ENCODE assay signal across 1 cellular context in the genomic region with DNA sequence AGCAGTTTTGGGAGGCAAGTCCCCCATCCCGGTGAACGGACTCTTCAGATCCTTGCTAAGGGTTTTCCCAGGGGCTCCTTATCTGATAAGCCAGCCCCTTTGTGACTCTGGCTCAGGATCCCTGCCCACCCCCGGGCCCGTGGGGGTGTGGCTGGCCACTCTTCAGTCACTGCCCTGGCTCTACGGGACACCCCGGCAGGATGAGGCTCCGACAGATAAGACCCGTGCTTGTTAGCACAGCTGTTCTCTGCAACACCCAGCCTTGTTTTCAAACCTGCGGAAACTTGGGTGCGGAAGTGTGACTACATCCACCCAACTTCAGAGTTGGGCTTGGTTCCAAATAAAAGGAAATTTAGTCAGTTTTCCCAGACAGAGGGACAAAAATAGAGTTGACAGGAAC.
TF ChIP-seq lines count a peak whose summit lies in the region.

No MANE protein-coding gene starts in this region.

TF ChIP-seq in K562, 482 proteins besides CTCF, POLR2A, EP300 and RAD21 (continued from another document and continues in another):
- TF ChIP-seq KDM2B (CRISPR knock-in tag; IDR thresholded peaks at IDR 0.05) (no peak), PTTG1 (tag; IDR thresholded peaks at IDR 0.05; ENCODE audit: low read depth) (no peak), CHD4 (IDR thresholded peaks at IDR 0.05; ENCODE audit: insufficient read depth, insufficient replicate concordance, low read depth, low read length, poor library complexity, severe bottlenecking) (no peak), NFIC (IDR thresholded peaks at IDR 0.05) (peak; percentile 51), FOSL1 (tag; conservative IDR thresholded peaks at IDR 0.05) (peak; percentile 65), ZNF324 (CRISPR knock-in tag; IDR thresholded peaks at IDR 0.05) (no peak), MAZ (CRISPR knock-in tag; conservative IDR thresholded peaks at IDR 0.05 in 1 of 2, IDR thresholded peaks at IDR 0.05 in 1 of 2) (0 out of 4 replicates have a peak, but pooled peaks of 1 of the 2 experiments have one; percentile 34), ZNF12 (CRISPR knock-in tag; IDR thresholded peaks at IDR 0.05) (0 out of 2 replicates have a peak, but pooled peaks have one; percentile 51), KAT2B (IDR thresholded peaks at IDR 0.05; ENCODE audit: low read depth, low read length) (no peak), FOXK2 (conservative IDR thresholded peaks at IDR 0.05 in 1 of 2, IDR thresholded peaks at IDR 0.05 in 1 of 2; ENCODE audit: low read depth in 2 of 2) (0 out of 4 replicates have a peak, but pooled peaks of 1 of the 2 experiments have one; percentile 42), STAT5A (IDR thresholded peaks at IDR 0.05; ENCODE audit: borderline replicate concordance, low read length) (no peak), NFIX (CRISPR knock-in tag; IDR thresholded peaks at IDR 0.05; ENCODE audit: low read depth) (no peak), TEAD4 (IDR thresholded peaks at IDR 0.05; ENCODE audit: low read length) (peak; percentile 54), TEAD4 (CRISPR knock-in tag; IDR thresholded peaks at IDR 0.05; ENCODE audit: borderline replicate concordance) (no peak), MTA2 (IDR thresholded peaks at IDR 0.05; ENCODE audit: low read depth) (0 out of 2 replicates have a peak, but pooled peaks have one; percentile 35), RBM39 (optimal IDR thresholded peaks at IDR 0.05; ENCODE audit: low read depth, low read length) (peak; percentile 37), GABPA (tag; conservative IDR thresholded peaks at IDR 0.05; ENCODE audit: low read depth) (peak; percentile 60), ZNF79 (CRISPR knock-in tag; IDR thresholded peaks at IDR 0.05; ENCODE audit: low read depth) (no peak), MEF2A (IDR thresholded peaks at IDR 0.05; ENCODE audit: control insufficient read depth, low read depth, low read length) (no peak), TBP (optimal IDR thresholded peaks at IDR 0.05; ENCODE audit: low read depth, low read length) (no peak), ZNF146 (CRISPR knock-in tag; IDR thresholded peaks at IDR 0.05; ENCODE audit: unreplicated experiment) (no peak), CTBP1 (IDR thresholded peaks at IDR 0.05; ENCODE audit: borderline replicate concordance) (0 out of 2 replicates have a peak, but pooled peaks have one; percentile 46), TARDBP (IDR thresholded peaks at IDR 0.05) (0 out of 2 replicates have a peak, but pooled peaks have one; percentile 49), CCNT2 (IDR thresholded peaks at IDR 0.05; ENCODE audit: borderline replicate concordance, extremely low read depth, insufficient read length, low read depth, low read length) (no peak), RCOR1 (IDR thresholded peaks at IDR 0.05; ENCODE audit: borderline replicate concordance in 1 of 2, low read depth in 2 of 2, low read length in 2 of 2) (peak in 1 of 2 experiments; percentile 51; a peak in 1 of 4 replicates), ARID2 (IDR thresholded peaks at IDR 0.05) (no peak)
- TF ChIP-seq, protein P1, sequence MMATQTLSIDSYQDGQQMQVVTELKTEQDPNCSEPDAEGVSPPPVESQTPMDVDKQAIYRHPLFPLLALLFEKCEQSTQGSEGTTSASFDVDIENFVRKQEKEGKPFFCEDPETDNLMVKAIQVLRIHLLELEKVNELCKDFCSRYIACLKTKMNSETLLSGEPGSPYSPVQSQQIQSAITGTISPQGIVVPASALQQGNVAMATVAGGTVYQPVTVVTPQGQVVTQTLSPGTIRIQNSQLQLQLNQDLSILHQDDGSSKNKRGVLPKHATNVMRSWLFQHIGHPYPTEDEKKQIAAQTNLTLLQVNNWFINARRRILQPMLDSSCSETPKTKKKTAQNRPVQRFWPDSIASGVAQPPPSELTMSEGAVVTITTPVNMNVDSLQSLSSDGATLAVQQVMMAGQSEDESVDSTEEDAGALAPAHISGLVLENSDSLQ (IDR thresholded peaks at IDR 0.05) = no peak
- TF ChIP-seq, protein P2, sequence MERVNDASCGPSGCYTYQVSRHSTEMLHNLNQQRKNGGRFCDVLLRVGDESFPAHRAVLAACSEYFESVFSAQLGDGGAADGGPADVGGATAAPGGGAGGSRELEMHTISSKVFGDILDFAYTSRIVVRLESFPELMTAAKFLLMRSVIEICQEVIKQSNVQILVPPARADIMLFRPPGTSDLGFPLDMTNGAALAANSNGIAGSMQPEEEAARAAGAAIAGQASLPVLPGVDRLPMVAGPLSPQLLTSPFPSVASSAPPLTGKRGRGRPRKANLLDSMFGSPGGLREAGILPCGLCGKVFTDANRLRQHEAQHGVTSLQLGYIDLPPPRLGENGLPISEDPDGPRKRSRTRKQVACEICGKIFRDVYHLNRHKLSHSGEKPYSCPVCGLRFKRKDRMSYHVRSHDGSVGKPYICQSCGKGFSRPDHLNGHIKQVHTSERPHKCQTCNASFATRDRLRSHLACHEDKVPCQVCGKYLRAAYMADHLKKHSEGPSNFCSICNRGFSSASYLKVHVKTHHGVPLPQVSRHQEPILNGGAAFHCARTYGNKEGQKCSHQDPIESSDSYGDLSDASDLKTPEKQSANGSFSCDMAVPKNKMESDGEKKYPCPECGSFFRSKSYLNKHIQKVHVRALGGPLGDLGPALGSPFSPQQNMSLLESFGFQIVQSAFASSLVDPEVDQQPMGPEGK (CRISPR knock-in tag; IDR thresholded peaks at IDR 0.05; ENCODE audit: borderline replicate concordance) = no peak
- TF ChIP-seq, protein P3, sequence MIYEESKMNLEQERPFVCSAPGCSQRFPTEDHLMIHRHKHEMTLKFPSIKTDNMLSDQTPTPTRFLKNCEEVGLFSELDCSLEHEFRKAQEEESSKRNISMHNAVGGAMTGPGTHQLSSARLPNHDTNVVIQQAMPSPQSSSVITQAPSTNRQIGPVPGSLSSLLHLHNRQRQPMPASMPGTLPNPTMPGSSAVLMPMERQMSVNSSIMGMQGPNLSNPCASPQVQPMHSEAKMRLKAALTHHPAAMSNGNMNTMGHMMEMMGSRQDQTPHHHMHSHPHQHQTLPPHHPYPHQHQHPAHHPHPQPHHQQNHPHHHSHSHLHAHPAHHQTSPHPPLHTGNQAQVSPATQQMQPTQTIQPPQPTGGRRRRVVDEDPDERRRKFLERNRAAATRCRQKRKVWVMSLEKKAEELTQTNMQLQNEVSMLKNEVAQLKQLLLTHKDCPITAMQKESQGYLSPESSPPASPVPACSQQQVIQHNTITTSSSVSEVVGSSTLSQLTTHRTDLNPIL (CRISPR knock-in tag; IDR thresholded peaks at IDR 0.05) = no peak
- TF ChIP-seq, protein P4, sequence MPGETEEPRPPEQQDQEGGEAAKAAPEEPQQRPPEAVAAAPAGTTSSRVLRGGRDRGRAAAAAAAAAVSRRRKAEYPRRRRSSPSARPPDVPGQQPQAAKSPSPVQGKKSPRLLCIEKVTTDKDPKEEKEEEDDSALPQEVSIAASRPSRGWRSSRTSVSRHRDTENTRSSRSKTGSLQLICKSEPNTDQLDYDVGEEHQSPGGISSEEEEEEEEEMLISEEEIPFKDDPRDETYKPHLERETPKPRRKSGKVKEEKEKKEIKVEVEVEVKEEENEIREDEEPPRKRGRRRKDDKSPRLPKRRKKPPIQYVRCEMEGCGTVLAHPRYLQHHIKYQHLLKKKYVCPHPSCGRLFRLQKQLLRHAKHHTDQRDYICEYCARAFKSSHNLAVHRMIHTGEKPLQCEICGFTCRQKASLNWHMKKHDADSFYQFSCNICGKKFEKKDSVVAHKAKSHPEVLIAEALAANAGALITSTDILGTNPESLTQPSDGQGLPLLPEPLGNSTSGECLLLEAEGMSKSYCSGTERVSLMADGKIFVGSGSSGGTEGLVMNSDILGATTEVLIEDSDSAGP (CRISPR knock-in tag; IDR thresholded peaks at IDR 0.05) = no peak
- TF ChIP-seq, protein P5, sequence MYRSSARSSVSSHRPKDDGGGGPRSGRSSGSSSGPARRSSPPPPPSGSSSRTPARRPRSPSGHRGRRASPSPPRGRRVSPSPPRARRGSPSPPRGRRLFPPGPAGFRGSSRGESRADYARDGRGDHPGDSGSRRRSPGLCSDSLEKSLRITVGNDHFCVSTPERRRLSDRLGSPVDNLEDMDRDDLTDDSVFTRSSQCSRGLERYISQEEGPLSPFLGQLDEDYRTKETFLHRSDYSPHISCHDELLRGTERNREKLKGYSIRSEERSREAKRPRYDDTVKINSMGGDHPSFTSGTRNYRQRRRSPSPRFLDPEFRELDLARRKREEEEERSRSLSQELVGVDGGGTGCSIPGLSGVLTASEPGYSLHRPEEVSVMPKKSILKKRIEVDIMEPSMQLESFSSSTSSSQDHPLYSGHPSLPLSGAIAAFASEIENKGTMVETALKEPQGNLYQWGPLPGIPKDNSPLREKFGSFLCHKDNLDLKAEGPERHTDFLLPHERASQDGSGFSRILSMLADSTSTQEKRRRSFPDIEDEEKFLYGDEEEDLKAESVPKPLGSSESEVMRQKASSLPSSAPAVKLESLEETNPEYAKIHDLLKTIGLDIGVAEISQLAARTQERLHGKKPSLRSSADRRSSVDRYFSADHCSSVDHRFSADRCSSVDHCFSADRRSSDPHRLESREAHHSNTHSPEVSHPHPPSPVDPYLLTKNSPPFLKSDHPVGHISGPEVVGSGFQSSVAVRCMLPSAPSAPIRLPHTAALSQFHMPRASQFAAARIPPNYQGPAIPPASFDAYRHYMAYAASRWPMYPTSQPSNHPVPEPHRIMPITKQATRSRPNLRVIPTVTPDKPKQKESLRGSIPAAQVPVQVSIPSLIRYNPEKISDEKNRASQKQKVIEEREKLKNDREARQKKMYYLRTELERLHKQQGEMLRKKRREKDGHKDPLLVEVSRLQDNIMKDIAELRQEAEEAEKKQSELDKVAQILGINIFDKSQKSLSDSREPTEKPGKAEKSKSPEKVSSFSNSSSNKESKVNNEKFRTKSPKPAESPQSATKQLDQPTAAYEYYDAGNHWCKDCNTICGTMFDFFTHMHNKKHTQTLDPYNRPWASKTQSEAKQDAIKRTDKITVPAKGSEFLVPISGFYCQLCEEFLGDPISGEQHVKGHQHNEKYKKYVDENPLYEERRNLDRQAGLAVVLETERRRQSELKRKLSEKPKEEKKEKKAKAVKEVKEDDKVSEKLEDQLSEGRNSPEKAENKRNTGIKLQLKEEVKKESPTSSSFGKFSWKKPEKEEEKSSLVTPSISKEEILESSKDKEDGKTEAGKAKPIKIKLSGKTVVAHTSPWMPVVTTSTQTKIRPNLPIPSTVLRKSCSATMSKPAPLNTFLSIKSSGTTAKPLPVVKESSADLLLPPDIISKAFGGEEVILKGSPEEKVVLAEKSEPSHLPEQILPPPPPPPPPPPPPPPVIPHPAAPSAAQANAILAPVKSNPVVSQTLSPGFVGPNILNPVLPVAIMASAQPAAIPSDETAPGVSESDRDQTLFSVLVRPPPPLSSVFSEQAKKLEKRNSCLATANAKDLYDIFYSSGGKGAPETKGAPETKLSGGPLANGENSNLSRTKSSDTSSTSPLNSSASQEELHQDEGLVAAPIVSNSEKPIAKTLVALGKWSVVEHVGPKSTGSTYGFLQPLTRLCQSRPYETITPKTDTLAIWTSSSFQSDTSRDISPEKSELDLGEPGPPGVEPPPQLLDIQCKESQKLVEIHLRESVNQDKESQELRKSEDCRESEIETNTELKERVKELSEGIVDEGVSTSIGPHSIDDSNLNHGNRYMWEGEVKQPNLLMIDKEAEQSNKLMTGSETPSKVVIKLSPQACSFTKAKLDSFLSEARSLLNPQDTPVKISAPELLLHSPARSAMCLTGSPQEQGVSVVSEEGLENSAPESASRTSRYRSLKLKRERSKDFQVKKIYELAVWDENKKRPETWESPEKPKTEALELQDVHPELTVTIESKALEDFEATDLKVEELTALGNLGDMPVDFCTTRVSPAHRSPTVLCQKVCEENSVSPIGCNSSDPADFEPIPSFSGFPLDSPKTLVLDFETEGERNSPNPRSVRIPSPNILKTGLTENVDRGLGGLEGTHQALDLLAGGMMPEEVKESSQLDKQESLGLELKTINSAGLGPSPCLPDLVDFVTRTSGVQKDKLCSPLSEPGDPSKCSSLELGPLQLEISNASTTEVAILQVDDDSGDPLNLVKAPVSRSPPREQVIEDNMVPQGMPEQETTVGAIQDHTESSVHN (IDR thresholded peaks at IDR 0.05; ENCODE audit: borderline replicate concordance in 1 of 2, low read depth in 1 of 2) = peak in 1 of 2 experiments; percentile 67; a peak in 1 of 4 replicates
- TF ChIP-seq, protein P6, sequence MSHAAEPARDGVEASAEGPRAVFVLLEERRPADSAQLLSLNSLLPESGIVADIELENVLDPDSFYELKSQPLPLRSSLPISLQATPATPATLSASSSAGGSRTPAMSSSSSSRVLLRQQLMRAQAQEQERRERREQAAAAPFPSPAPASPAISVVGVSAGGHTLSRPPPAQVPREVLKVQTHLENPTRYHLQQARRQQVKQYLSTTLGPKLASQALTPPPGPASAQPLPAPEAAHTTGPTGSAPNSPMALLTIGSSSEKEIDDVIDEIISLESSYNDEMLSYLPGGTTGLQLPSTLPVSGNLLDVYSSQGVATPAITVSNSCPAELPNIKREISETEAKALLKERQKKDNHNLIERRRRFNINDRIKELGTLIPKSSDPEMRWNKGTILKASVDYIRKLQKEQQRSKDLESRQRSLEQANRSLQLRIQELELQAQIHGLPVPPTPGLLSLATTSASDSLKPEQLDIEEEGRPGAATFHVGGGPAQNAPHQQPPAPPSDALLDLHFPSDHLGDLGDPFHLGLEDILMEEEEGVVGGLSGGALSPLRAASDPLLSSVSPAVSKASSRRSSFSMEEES (CRISPR knock-in tag; IDR thresholded peaks at IDR 0.05) = no peak
- TF ChIP-seq, protein P7, sequence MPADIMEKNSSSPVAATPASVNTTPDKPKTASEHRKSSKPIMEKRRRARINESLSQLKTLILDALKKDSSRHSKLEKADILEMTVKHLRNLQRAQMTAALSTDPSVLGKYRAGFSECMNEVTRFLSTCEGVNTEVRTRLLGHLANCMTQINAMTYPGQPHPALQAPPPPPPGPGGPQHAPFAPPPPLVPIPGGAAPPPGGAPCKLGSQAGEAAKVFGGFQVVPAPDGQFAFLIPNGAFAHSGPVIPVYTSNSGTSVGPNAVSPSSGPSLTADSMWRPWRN (IDR thresholded peaks at IDR 0.05; ENCODE audit: low read depth) = peak; percentile 57; the same call in 1 of the 2 replicates
- TF ChIP-seq, protein P8, sequence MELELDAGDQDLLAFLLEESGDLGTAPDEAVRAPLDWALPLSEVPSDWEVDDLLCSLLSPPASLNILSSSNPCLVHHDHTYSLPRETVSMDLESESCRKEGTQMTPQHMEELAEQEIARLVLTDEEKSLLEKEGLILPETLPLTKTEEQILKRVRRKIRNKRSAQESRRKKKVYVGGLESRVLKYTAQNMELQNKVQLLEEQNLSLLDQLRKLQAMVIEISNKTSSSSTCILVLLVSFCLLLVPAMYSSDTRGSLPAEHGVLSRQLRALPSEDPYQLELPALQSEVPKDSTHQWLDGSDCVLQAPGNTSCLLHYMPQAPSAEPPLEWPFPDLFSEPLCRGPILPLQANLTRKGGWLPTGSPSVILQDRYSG (tag; conservative IDR thresholded peaks at IDR 0.05; ENCODE audit: low read depth) = no peak
- TF ChIP-seq, protein P9, sequence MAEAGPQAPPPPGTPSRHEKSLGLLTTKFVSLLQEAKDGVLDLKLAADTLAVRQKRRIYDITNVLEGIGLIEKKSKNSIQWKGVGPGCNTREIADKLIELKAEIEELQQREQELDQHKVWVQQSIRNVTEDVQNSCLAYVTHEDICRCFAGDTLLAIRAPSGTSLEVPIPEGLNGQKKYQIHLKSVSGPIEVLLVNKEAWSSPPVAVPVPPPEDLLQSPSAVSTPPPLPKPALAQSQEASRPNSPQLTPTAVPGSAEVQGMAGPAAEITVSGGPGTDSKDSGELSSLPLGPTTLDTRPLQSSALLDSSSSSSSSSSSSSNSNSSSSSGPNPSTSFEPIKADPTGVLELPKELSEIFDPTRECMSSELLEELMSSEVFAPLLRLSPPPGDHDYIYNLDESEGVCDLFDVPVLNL (CRISPR knock-in tag; IDR thresholded peaks at IDR 0.05; ENCODE audit: low read depth) = no peak
